8 cellular contexts compared by ENCODE assay signal in genomic region chr1:33080373-33080772, GRCh38. TPM values are rescaled to one million over a fixed set of nuclear protein-coding genes. Genes with fewer than 3 reads are reported as not detected.
DNase-seq lines count a peak whose midpoint lies in the region; ATAC-seq and TF ChIP-seq lines count a peak whose summit lies in the region.

No MANE protein-coding gene starts in this region.

- H3K9ac ChIP-seq in mammary epithelial cell (ENCODE audit: insufficient read depth, low read length) (peak overlapping the region; percentile 47), mucosa of stomach (ENCODE audit: low read length) (peak overlapping the region; percentile 62)

- no peak for TF ChIP-seq CTCF in mammary epithelial cell (conservative IDR thresholded peaks at IDR 0.05 in 1 of 2, IDR thresholded peaks at IDR 0.05 in 1 of 2; ENCODE audit: extremely low read depth in 1 of 2, insufficient read depth in 1 of 2, low read depth in 1 of 2, low read length in 2 of 2)

- H3K27me3 ChIP-seq in mammary epithelial cell (ENCODE audit: insufficient read depth, low read length): no peaks in the 10 kb centered on the region
- H3K27me3 ChIP-seq in mucosa of stomach (ENCODE audit: control insufficient read depth, insufficient read depth, low read length): peaks cover 16% of the 10 kb centered on the region

- no peaks in the 10 kb centered on the region for H3K9me3 ChIP-seq in mammary epithelial cell (replicated peaks; ENCODE audit: insufficient read depth, low read length)
- no peaks in the 10 kb centered on the region for H3K9me3 ChIP-seq in mucosa of stomach (ENCODE audit: control insufficient read depth, low read length)

- H3K36me3 Mint-ChIP-seq in stimulated activated naive CD8-positive, alpha-beta T cell treated with anti-CD3 and anti-CD28 coated beads, Interleukin-15, Interleukin-2, amounts not matched to agents 100 ng/mL and 50 ng/mL, for 24 hours (ENCODE audit: low read depth): no peaks in the 10 kb centered on the region

- in situ Hi-C loops in mammary epithelial cell (cut with MboI; ENCODE audit: low sequenced_read_pairs in 2 of 2): loop anchor here in 1 of 2 donors (10.0 to 25.0 kb wide), 2 partner anchors 143 to 206 kb away; partner anchors contain the start of gene FNDC5

- dilution Hi-C loops in mammary epithelial cell (cut with HindIII; ENCODE audit: low sequenced_read_pairs): loop anchor here (5.0 to 10.0 kb wide), 3 partner anchors 58 to 366 kb away; no protein-coding TSS in a partner anchor

- H3K79me2 ChIP-seq in mammary epithelial cell (ENCODE audit: insufficient read depth, low read length): no peaks in the 10 kb centered on the region

- no peak for ATAC-seq in stimulated activated naive CD8-positive, alpha-beta T cell treated with anti-CD3 and anti-CD28 coated beads, Interleukin-15, Interleukin-2, amounts not matched to agents 100 U/mL and 50 U/mL, for 24 hours

- H4K20me1 ChIP-seq in mammary epithelial cell (ENCODE audit: insufficient read depth, low read length): no peaks in the 10 kb centered on the region

- H3K27ac Mint-ChIP-seq in stimulated activated naive CD8-positive, alpha-beta T cell treated with anti-CD3 and anti-CD28 coated beads, Interleukin-15, Interleukin-2, amounts not matched to agents 100 ng/mL and 50 ng/mL, for 24 hours: peak overlapping the region; percentile 59

- no peak for DNase-seq in stimulated activated naive CD8-positive, alpha-beta T cell treated with anti-CD3 and anti-CD28 coated beads, Interleukin-15, Interleukin-2, amounts not matched to agents 100 U/mL and 50 U/mL, for 24 hours
- DNase-seq in mammary epithelial cell: no peak
- no peak for DNase-seq in NCI-H187 (lab: John Stamatoyannopoulos, UW)
- DNase-seq in retina: no peak
- no peak for DNase-seq in mucosa of gallbladder (ENCODE audit: low spot score)
- DNase-seq in nucleus accumbens (lab: John Stamatoyannopoulos, UW): no peak

- H3K4me3 Mint-ChIP-seq in stimulated activated naive CD8-positive, alpha-beta T cell treated with anti-CD3 and anti-CD28 coated beads, Interleukin-15, Interleukin-2, amounts not matched to agents 100 ng/mL and 50 ng/mL, for 24 hours: peak overlapping the region; percentile 87

- intact Hi-C loops in mammary epithelial cell (cut with micrococcal nuclease): loop anchor here (2.0 kb wide), 3 partner anchors 26 to 264 kb away; partner anchors contain the start of genes AK2, S100PBP and YARS1

- peaks cover 22% of the 10 kb centered on the region for H3K4me1 Mint-ChIP-seq in stimulated activated naive CD8-positive, alpha-beta T cell treated with anti-CD3 and anti-CD28 coated beads, Interleukin-15, Interleukin-2, amounts not matched to agents 100 ng/mL and 50 ng/mL, for 24 hours (ENCODE audit: low read depth)

- 26% methylated on average over 6 of the region's 6 CpGs for WGBS in mammary epithelial cell (ENCODE audit: low coverage, missing lambda C conversion rate)

- H3K4me1 ChIP-seq in mammary epithelial cell (ENCODE audit: insufficient read depth, low read length) (peaks cover 18% of the 10 kb centered on the region), mucosa of stomach (ENCODE audit: control insufficient read depth, insufficient read depth, low read length) (peaks cover 17% of the 10 kb centered on the region)

- peak overlapping the region; percentile 42 for H3K27ac ChIP-seq in mammary epithelial cell (ENCODE audit: insufficient read depth, low read depth, low read length)

- peak overlapping the region; percentile 74 to 88 (median 77) for H3K4me3 ChIP-seq in mammary epithelial cell (replicated peaks in 1 of 3; ENCODE audit: insufficient read depth in 1 of 3, low read depth in 2 of 3, low read length in 3 of 3)
- H3K4me3 ChIP-seq in mucosa of stomach (ENCODE audit: low read length): peak overlapping the region; percentile 38

- peak overlapping the region; percentile 99 for H3K4me2 ChIP-seq in mammary epithelial cell (ENCODE audit: insufficient read depth, low read depth, low read length)

- H3K36me3 ChIP-seq in mammary epithelial cell (ENCODE audit: insufficient read depth, low read length) (no peaks in the 10 kb centered on the region), mucosa of stomach (ENCODE audit: control insufficient read depth, insufficient read depth, low read length) (no peaks in the 10 kb centered on the region)

- no peaks in the 10 kb centered on the region for H3K27me3 Mint-ChIP-seq in stimulated activated naive CD8-positive, alpha-beta T cell treated with anti-CD3 and anti-CD28 coated beads, Interleukin-15, Interleukin-2, amounts not matched to agents 100 ng/mL and 50 ng/mL, for 24 hours

- TSS peak; percentile 92 for BruUV-seq in mammary epithelial cell (replicated peaks; lab: Mats Ljungman, UMichigan)

- H3K9me3 Mint-ChIP-seq in stimulated activated naive CD8-positive, alpha-beta T cell treated with anti-CD3 and anti-CD28 coated beads, Interleukin-15, Interleukin-2, amounts not matched to agents 100 ng/mL and 50 ng/mL, for 24 hours: no peaks in the 10 kb centered on the region

- H2AFZ ChIP-seq in mammary epithelial cell (ENCODE audit: low read depth, low read length): peak overlapping the region; percentile 94

- CTCF ChIA-PET in mammary epithelial cell (lab: Charles Lee; ENCODE audit: low non-redundant PET): no interaction called here

RNA-seq across cellular contexts. Expression of gene AZIN2, which starts 0.6 kb away (rescaled TPM):
- total RNA-seq in mammary epithelial cell: 10 to 100 TPM in 1 of 2 donors, 1 to 10 TPM in 1; 8.3 to 12.5 TPM
- polyA plus RNA-seq in mammary epithelial cell: 3.4 TPM
- polyA minus RNA-seq in mammary epithelial cell: 16.3 TPM
- total RNA-seq in mucosa of gallbladder: 6.2 TPM

RNA-seq across cellular contexts. Expression of gene AK2, which starts 43.7 kb away (rescaled TPM):
- total RNA-seq in mammary epithelial cell: 100 to 1,000 TPM; 157 to 217 TPM
- polyA plus RNA-seq in mammary epithelial cell: 221 TPM
- polyA minus RNA-seq in mammary epithelial cell: 146 TPM
- total RNA-seq in mucosa of gallbladder: 130 TPM
